8 cellular contexts compared by ENCODE assay signal in genomic region chr7:19772858-19773337, GRCh38. TPM values are rescaled to one million over a fixed set of nuclear protein-coding genes. Genes with fewer than 3 reads are reported as not detected.
DNase-seq lines count a peak whose midpoint lies in the region; ATAC-seq and TF ChIP-seq lines count a peak whose summit lies in the region.

No MANE protein-coding gene starts in this region.

- H3K4me1 Mint-ChIP-seq in progenitor cell of endocrine pancreas (ENCODE audit: low read depth): peaks cover 12% of the 10 kb centered on the region
- H3K4me1 Mint-ChIP-seq in activated CD8-positive, alpha-beta memory T cell treated with anti-CD3 and anti-CD28 coated beads, Interleukin-2, amount 10 ng/mL, durations not matched to agents 7 days and 5 days: peaks cover 4% of the 10 kb centered on the region

- peak overlapping the region; percentile 24 for H3K4me3 ChIP-seq in fibroblast of villous mesenchyme (ENCODE audit: low read depth, low read length)

- peak overlapping the region; percentile 76 for H3K4me3 Mint-ChIP-seq in progenitor cell of endocrine pancreas (ENCODE audit: low read depth)
- no peak overlapping the region for H3K4me3 Mint-ChIP-seq in activated CD8-positive, alpha-beta memory T cell treated with anti-CD3 and anti-CD28 coated beads, Interleukin-2, amount 10 ng/mL, durations not matched to agents 7 days and 5 days

- H3K36me3 Mint-ChIP-seq in progenitor cell of endocrine pancreas (ENCODE audit: insufficient read depth): no peaks in the 10 kb centered on the region
- no peaks in the 10 kb centered on the region for H3K36me3 Mint-ChIP-seq in activated CD8-positive, alpha-beta memory T cell treated with anti-CD3 and anti-CD28 coated beads, Interleukin-2, amount 10 ng/mL, durations not matched to agents 7 days and 5 days

- peak overlapping the region; percentile 83 for H3K27ac Mint-ChIP-seq in progenitor cell of endocrine pancreas
- no peak overlapping the region for H3K27ac Mint-ChIP-seq in activated CD8-positive, alpha-beta memory T cell treated with anti-CD3 and anti-CD28 coated beads, Interleukin-2, amount 10 ng/mL, durations not matched to agents 7 days and 5 days

- no peak for TF ChIP-seq CTCF in fibroblast of villous mesenchyme (IDR thresholded peaks at IDR 0.05; ENCODE audit: insufficient read depth, low read depth, low read length)
- no peak for TF ChIP-seq CTCF in progenitor cell of endocrine pancreas (IDR thresholded peaks at IDR 0.05; ENCODE audit: unreplicated experiment)

- peak; percentile 33 for DNase-seq in ELR (ENCODE audit: low read depth)
- DNase-seq in NCI-H748 (lab: John Stamatoyannopoulos, UW; ENCODE audit: unreplicated experiment): peak; percentile 66
- peak; percentile 27 for DNase-seq in fibroblast of villous mesenchyme (ENCODE audit: low read depth)
- peak; percentile 45 for DNase-seq in progenitor cell of endocrine pancreas (ENCODE audit: low spot score, unreplicated experiment)
- DNase-seq in activated CD8-positive, alpha-beta memory T cell treated with anti-CD3 and anti-CD28 coated beads, Interleukin-2, amount 10 ng/mL, durations not matched to agents 7 days and 5 days: no peak
- no peak for DNase-seq in NOMO-1 treated with DMSO at 0.1 percent for 48 hours (lab: John Stamatoyannopoulos, UW; ENCODE audit: unreplicated experiment)

- no peaks in the 10 kb centered on the region for H3K9me3 Mint-ChIP-seq in progenitor cell of endocrine pancreas (ENCODE audit: low read depth)
- no peaks in the 10 kb centered on the region for H3K9me3 Mint-ChIP-seq in activated CD8-positive, alpha-beta memory T cell treated with anti-CD3 and anti-CD28 coated beads, Interleukin-2, amount 10 ng/mL, durations not matched to agents 7 days and 5 days (ENCODE audit: low read depth)

- ATAC-seq in GM21529 (IDR thresholded peaks at IDR 0.05; ENCODE audit: unreplicated experiment) (no peak), GM18498 (IDR thresholded peaks at IDR 0.05; ENCODE audit: unreplicated experiment) (no peak)
- ATAC-seq in activated CD8-positive, alpha-beta memory T cell treated with anti-CD3 and anti-CD28 coated beads, Interleukin-2, amount 10 ng/mL, durations not matched to agents 7 days and 5 days: no peak

- peaks cover 33% of the 10 kb centered on the region for H3K27me3 Mint-ChIP-seq in progenitor cell of endocrine pancreas
- H3K27me3 Mint-ChIP-seq in activated CD8-positive, alpha-beta memory T cell treated with anti-CD3 and anti-CD28 coated beads, Interleukin-2, amount 10 ng/mL, durations not matched to agents 7 days and 5 days: peaks cover 30% of the 10 kb centered on the region

- CTCF ChIA-PET in activated CD8-positive, alpha-beta memory T cell treated with anti-CD3 and anti-CD28 coated beads, Interleukin-2, amount 10 ng/mL, durations not matched to agents 7 days and 5 days (lab: Charles Lee): interaction anchor here (0.9 to 1.3 kb wide), 2 partner anchors 19 to 25 kb away, joined by 3 read pairs; no protein-coding TSS in a partner anchor

RNA-seq across cellular contexts. Expression of gene TMEM196, which starts 0.5 kb away (rescaled TPM):
- not detected in 2 replicates for total RNA-seq in fibroblast of villous mesenchyme
- total RNA-seq in progenitor cell of endocrine pancreas: 0.55 and 0.69 TPM in 2 replicates
- not detected for total RNA-seq in activated CD8-positive, alpha-beta memory T cell treated with anti-CD3 and anti-CD28 coated beads, Interleukin-2, amount 10 ng/mL, durations not matched to agents 7 days and 5 days

Comparison
In these comparisons a context has a peak if more than half of its experiments do, and no peak if none do; other contexts are left out.
1. DNase-seq: peak in ELR (single experiment), NCI-H748 (single experiment), fibroblast of villous mesenchyme (single experiment) and progenitor cell of endocrine pancreas (single experiment); none in activated CD8-positive, alpha-beta memory T cell treated with anti-CD3 and anti-CD28 coated beads, Interleukin-2, amount 10 ng/mL, durations not matched to agents 7 days and 5 days (single experiment) and NOMO-1 treated with DMSO at 0.1 percent for 48 hours (single experiment).